In genomic region chr14:68079941-68080697, GRCh38 we compare ENCODE assay signal across 23 cellular contexts.
DNase-seq lines count a peak whose midpoint lies in the region; ATAC-seq and TF ChIP-seq lines count a peak whose summit lies in the region.
"Had no signal": no experiment of that assay in that cellular context is flagged by ENCODE, and none has a peak within 500 bp of the region (broad histone marks: within the 10 kb centered on the region; RNA-seq: fewer than 3 reads in every experiment).

No MANE protein-coding gene starts in this region.

- peak overlapping the region; percentile 31; the same call in 1 of the 2 replicates for H3K4ac ChIP-seq in IMR-90 (ENCODE audit: low read depth, low read length)

- H3K18ac ChIP-seq in IMR-90 (ENCODE audit: low read depth, low read length) = peak overlapping the region; percentile 5; the same call in 1 of the 2 replicates

- peak overlapping the region; percentile 7 to 54 (median 8) for H3K27ac Mint-ChIP-seq in nephron
- H3K27ac Mint-ChIP-seq: WTC11 had no signal

- H3K27me3 Mint-ChIP-seq in nephron (ENCODE audit: low read depth) = no peaks in the 10 kb centered on the region

- peak overlapping the region; percentile 2; the same call in 1 of the 2 replicates for H3K27ac ChIP-seq in IMR-90 (ENCODE audit: insufficient read depth, low read length)
- H3K27ac ChIP-seq: 22Rv1, adrenal gland, neutrophil, spleen had no signal

- CTCF ChIA-PET in IMR-90 (lab: Yijun Ruan, JAX) = no interaction called here

- H4K91ac ChIP-seq in IMR-90 (ENCODE audit: insufficient read depth, low read depth, low read length) = peak overlapping the region; percentile 26; the same call in 1 of the 2 replicates

- no peak overlapping the region for H3K23ac ChIP-seq in IMR-90 (ENCODE audit: low read depth, low read length)

- H3K4me2 ChIP-seq in IMR-90 (ENCODE audit: low read depth, low read length) = no peak overlapping the region
- H3K4me2 ChIP-seq: SK-N-SH had no signal

- no peaks in the 10 kb centered on the region for H3K9me3 ChIP-seq in IMR-90 (ENCODE audit: control insufficient read depth, insufficient read depth, low read length)
- H3K9me3 ChIP-seq: adrenal gland, Caco-2, neutrophil, SK-N-SH, spleen had no signal

- BruUV-seq in IMR-90 (replicated peaks; lab: Mats Ljungman, UMichigan) = no TSS peak

- POLR2A ChIA-PET in IMR-90 (lab: Charles Lee; ENCODE audit: unreplicated experiment) = no interaction called here

- H2AK9ac ChIP-seq in IMR-90 (replicated peaks; ENCODE audit: low read depth, low read length, poor library complexity) = no peak overlapping the region

- in situ Hi-C loops in IMR-90 (cut with MboI; ENCODE audit: low sequenced_read_pairs) = no loop called here

- no peaks in the 10 kb centered on the region for H3K36me3 Mint-ChIP-seq in nephron (ENCODE audit: low read depth)
- H3K36me3 Mint-ChIP-seq: WTC11 had no signal

- no peaks in the 10 kb centered on the region for H4K20me1 ChIP-seq in IMR-90 (ENCODE audit: insufficient read depth, low read length)

- no peak overlapping the region for H2AK5ac ChIP-seq in IMR-90 (ENCODE audit: low read depth, low read length)

- H2BK20ac ChIP-seq in IMR-90 (ENCODE audit: low read depth, low read length) = peak overlapping the region; percentile 35; the same call in 1 of the 2 replicates

- H3K9ac ChIP-seq in IMR-90 (ENCODE audit: low read depth, low read length) = no peak overlapping the region
- H3K9ac ChIP-seq: SK-N-SH had no signal

- H4K5ac ChIP-seq in IMR-90 (ENCODE audit: low read depth, low read length) = no peak overlapping the region

- dilution Hi-C loops in IMR-90 (cut with HindIII; ENCODE audit: low sequenced_read_pairs, unreplicated experiment) = no loop called here

- H3K9me1 ChIP-seq in IMR-90 (ENCODE audit: insufficient read depth, low read length) = 0 out of 2 replicates have a peak, but pooled peaks cover 3% of the 10 kb centered on the region

- H3K36me3 ChIP-seq in IMR-90 (ENCODE audit: control insufficient read depth, insufficient read depth, low read length) = no peaks in the 10 kb centered on the region
- H3K36me3 ChIP-seq: adrenal gland, neutrophil, spleen had no signal

- H2BK15ac ChIP-seq in IMR-90 (ENCODE audit: low read depth, low read length) = peak overlapping the region; percentile 15; the same call in 1 of the 3 replicates

- no peak overlapping the region for H2AFZ ChIP-seq in IMR-90 (replicated peaks; ENCODE audit: low read length, poor library complexity)

- H3K4me3 Mint-ChIP-seq in nephron = no peak overlapping the region
- H3K4me3 Mint-ChIP-seq: WTC11 had no signal

- no peaks in the 10 kb centered on the region for H3K79me1 ChIP-seq in IMR-90 (ENCODE audit: low read depth in 1 of 2, low read length in 2 of 2)

- TF ChIP-seq POLR2A in IMR-90 (IDR thresholded peaks at IDR 0.05; ENCODE audit: low read depth, low read length) = no peak

- no peak overlapping the region for H2BK5ac ChIP-seq in IMR-90 (ENCODE audit: low read depth, low read length, poor library complexity, severe bottlenecking)

- no peaks in the 10 kb centered on the region for H3K27me3 ChIP-seq in IMR-90 (ENCODE audit: control insufficient read depth, insufficient read depth, low read length)
- H3K27me3 ChIP-seq: adrenal gland, neutrophil, spleen had no signal

- peak; percentile 42 for ATAC-seq in IMR-90 (ENCODE audit: low read depth)
- ATAC-seq: WTC11 had no signal

- H3K56ac ChIP-seq in IMR-90 (ENCODE audit: extremely low read depth, insufficient read depth, low read length) = 0 out of 2 replicates have a peak overlapping the region, but pooled peaks have one; percentile 2

- no peak overlapping the region; the same call in 1 of the 2 replicates for H3K14ac ChIP-seq in IMR-90 (replicated peaks; ENCODE audit: low read depth, low read length)

- TF ChIP-seq CTCF in IMR-90 (conservative IDR thresholded peaks at IDR 0.05; ENCODE audit: low read depth, low read length) (no peak), nephron (IDR thresholded peaks at IDR 0.05; ENCODE audit: unreplicated experiment in 3 of 3) (no peak), GM10266 (IDR thresholded peaks at IDR 0.05; ENCODE audit: control insufficient read depth, insufficient read depth, low read depth, missing control alignments) (no peak)

- H2BK120ac ChIP-seq in IMR-90 (ENCODE audit: low read depth, low read length) = peak overlapping the region; percentile 61; the same call in 1 of the 2 replicates

- no peak overlapping the region for H3K4me3 ChIP-seq in IMR-90 (ENCODE audit: insufficient read depth, low read depth, low read length)
- H3K4me3 ChIP-seq: adrenal gland, spleen had no signal

- peaks cover 38% of the 10 kb centered on the region for H3K4me1 Mint-ChIP-seq in nephron

- TF ChIP-seq RAD21 in IMR-90 (IDR thresholded peaks at IDR 0.05; ENCODE audit: low read length) = no peak

- intact Hi-C loops in IMR-90 (cut with micrococcal nuclease) = loop anchor here (5.0 to 10.0 kb wide), 3 partner anchors 152 to 735 kb away; no protein-coding TSS in a partner anchor

- DNase-seq in DMS 273 (lab: John Stamatoyannopoulos, UW; ENCODE audit: unreplicated experiment) (peak; percentile 27), DMS 273 treated with DMSO at 0.1 percent for 48 hours (lab: John Stamatoyannopoulos, UW) (no peak), IMR-90 (peak; percentile 47), NCI-H748 treated with DMSO at 0.1 percent for 48 hours (lab: John Stamatoyannopoulos, UW) (peak; percentile 33), GM10266 (ENCODE audit: extremely low spot score) (no peak)
- DNase-seq in effector CD8-positive, alpha-beta T cell (lab: John Stamatoyannopoulos, UW) = no peak
- no peak for DNase-seq in activated T-cell treated with anti-CD3 and anti-CD28 coated beads, Interleukin-2, amount 50 U/mL, for 1 hour
- DNase-seq: activated CD4-positive, alpha-beta T cell treated with anti-CD3 and anti-CD28 coated beads, Interleukin-2, amount 50 U/mL, for 4 hours; activated effector memory CD4-positive, alpha-beta T cell treated with anti-CD3 and anti-CD28 coated beads, Interleukin-2, amount 50 U/mL, for 16 hours; adrenal gland; Caco-2; GF-D8; KBM-7; NCI-H226; RPMI8226; SK-N-SH; spleen; stimulated activated CD4-positive, alpha-beta T cell treated with anti-CD3 and anti-CD28 coated beads, Interleukin-4, amount 100 ng/mL, for 4 hours; trophoblast cell had no signal

- H3K9me3 Mint-ChIP-seq in nephron = peaks cover 3% of the 10 kb centered on the region
- H3K9me3 Mint-ChIP-seq: WTC11 had no signal

- H4K8ac ChIP-seq in IMR-90 (ENCODE audit: low read depth in 2 of 2, low read length in 2 of 2) = peak overlapping the region in 1 of 2 experiments; percentile 52; a peak in 2 of 4 replicates

- peaks cover 2% of the 10 kb centered on the region; the same call in 1 of the 2 replicates for H3K4me1 ChIP-seq in IMR-90 (ENCODE audit: control insufficient read depth, insufficient read depth, low read length)

TF ChIP-seq in IMR-90, 13 proteins besides CTCF, POLR2A, EP300 and RAD21:
- TF ChIP-seq, protein P1, sequence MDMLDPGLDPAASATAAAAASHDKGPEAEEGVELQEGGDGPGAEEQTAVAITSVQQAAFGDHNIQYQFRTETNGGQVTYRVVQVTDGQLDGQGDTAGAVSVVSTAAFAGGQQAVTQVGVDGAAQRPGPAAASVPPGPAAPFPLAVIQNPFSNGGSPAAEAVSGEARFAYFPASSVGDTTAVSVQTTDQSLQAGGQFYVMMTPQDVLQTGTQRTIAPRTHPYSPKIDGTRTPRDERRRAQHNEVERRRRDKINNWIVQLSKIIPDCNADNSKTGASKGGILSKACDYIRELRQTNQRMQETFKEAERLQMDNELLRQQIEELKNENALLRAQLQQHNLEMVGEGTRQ (IDR thresholded peaks at IDR 0.05; ENCODE audit: low read depth, low read length) = no peak
- TF ChIP-seq CHD1 (IDR thresholded peaks at IDR 0.05; ENCODE audit: low read depth, low read length) (no peak), SMC3 (IDR thresholded peaks at IDR 0.05; ENCODE audit: low read depth, low read length) (no peak), CEBPB (IDR thresholded peaks at IDR 0.05; ENCODE audit: low read depth, low read length) (no peak), MAFK (IDR thresholded peaks at IDR 0.05; ENCODE audit: low read depth, low read length) (no peak), MXI1 (IDR thresholded peaks at IDR 0.05; ENCODE audit: borderline replicate concordance, low read depth, low read length) (no peak), NFE2L2 (IDR thresholded peaks at IDR 0.05; ENCODE audit: low read depth, low read length) (no peak), BHLHE40 (IDR thresholded peaks at IDR 0.05; ENCODE audit: low read depth, low read length) (no peak), RFX5 (IDR thresholded peaks at IDR 0.05; ENCODE audit: low read depth, low read length) (no peak), FOS (IDR thresholded peaks at IDR 0.05; ENCODE audit: low read depth, low read length) (no peak), RCOR1 (IDR thresholded peaks at IDR 0.05; ENCODE audit: insufficient replicate concordance, low read length) (no peak), MAZ (IDR thresholded peaks at IDR 0.05; ENCODE audit: borderline replicate concordance, low read depth, low read length) (no peak)
- TF ChIP-seq, protein P2, sequence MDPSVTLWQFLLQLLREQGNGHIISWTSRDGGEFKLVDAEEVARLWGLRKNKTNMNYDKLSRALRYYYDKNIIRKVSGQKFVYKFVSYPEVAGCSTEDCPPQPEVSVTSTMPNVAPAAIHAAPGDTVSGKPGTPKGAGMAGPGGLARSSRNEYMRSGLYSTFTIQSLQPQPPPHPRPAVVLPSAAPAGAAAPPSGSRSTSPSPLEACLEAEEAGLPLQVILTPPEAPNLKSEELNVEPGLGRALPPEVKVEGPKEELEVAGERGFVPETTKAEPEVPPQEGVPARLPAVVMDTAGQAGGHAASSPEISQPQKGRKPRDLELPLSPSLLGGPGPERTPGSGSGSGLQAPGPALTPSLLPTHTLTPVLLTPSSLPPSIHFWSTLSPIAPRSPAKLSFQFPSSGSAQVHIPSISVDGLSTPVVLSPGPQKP (IDR thresholded peaks at IDR 0.05; ENCODE audit: borderline replicate concordance, low read depth, low read length) = no peak

Comparison
In these comparisons a context has a peak if more than half of its experiments do, and no peak if none do; other contexts are left out.
1. DNase-seq: peak in DMS 273 (single experiment), IMR-90 (single experiment) and NCI-H748 treated with DMSO at 0.1 percent for 48 hours (single experiment); none in DMS 273 treated with DMSO at 0.1 percent for 48 hours (single experiment), effector CD8-positive, alpha-beta T cell (single experiment), activated T-cell treated with anti-CD3 and anti-CD28 coated beads, Interleukin-2, amount 50 U/mL, for 1 hour (single experiment) and GM10266 (single experiment).